Comparison of ENCODE assay signal across 24 cellular contexts in the genomic region with DNA sequence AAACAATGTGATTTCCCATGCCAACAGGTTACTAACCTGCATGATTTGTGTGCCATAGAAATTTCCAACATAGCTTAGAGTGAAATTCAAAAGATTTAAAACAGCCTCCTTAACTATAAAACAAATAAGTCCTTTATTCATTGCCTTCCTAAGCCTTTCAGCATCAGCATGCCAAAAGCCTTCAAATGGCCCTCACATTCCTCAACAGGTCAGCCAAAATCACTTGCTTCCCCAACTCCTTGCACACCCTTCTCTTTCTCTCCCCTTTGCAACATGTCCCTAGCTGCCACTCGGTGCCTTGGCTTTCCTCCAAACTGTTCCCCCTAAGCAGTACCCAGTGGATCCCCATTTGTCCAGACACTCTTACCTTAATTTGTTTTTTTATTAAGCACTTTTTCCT.
"Had no signal": no experiment of that assay in that cellular context is flagged by ENCODE, and none has a peak within 500 bp of the region (broad histone marks: within the 10 kb centered on the region; RNA-seq: fewer than 3 reads in every experiment).

No MANE protein-coding gene starts in this region.

- ATAC-seq: activated T-cell treated with anti-CD3 and anti-CD28 coated beads, Interleukin-2, amount 50 U/mL, for 4 hours; activated T-helper 17 cell treated with anti-CD3 and anti-CD28 coated beads, Interleukin-2, amount 50 U/mL, for 72 hours; body of pancreas; esophagus mucosa had no signal

- H3K27me3 ChIP-seq: body of pancreas had no signal

- H3K4me3 Mint-ChIP-seq: activated CD4-positive, alpha-beta memory T cell treated with anti-CD3 and anti-CD28 coated beads, Interleukin-2, amount 10 ng/mL, durations not matched to agents 7 days and 5 days; activated CD4-positive, alpha-beta T cell treated with anti-CD3 and anti-CD28 coated beads, Interleukin-2, amount 10 ng/mL, durations not matched to agents 7 days and 5 days; activated naive CD8-positive, alpha-beta T cell; activated T-cell treated with anti-CD3 and anti-CD28 coated beads, Interleukin-2, amount 50 U/mL, for 4 hours; activated T-helper 17 cell treated with anti-CD3 and anti-CD28 coated beads, Interleukin-2, amount 50 U/mL, for 72 hours; endodermal cell had no signal

- H3K4me1 ChIP-seq: body of pancreas had no signal

- H3K36me3 Mint-ChIP-seq: activated naive CD8-positive, alpha-beta T cell had no signal

- H3K27ac ChIP-seq: body of pancreas had no signal

- H3K27ac Mint-ChIP-seq: activated CD4-positive, alpha-beta memory T cell treated with anti-CD3 and anti-CD28 coated beads, Interleukin-2, amount 10 ng/mL, durations not matched to agents 7 days and 5 days; activated CD4-positive, alpha-beta T cell treated with anti-CD3 and anti-CD28 coated beads, Interleukin-2, amount 10 ng/mL, durations not matched to agents 7 days and 5 days; activated naive CD8-positive, alpha-beta T cell; activated T-helper 17 cell treated with anti-CD3 and anti-CD28 coated beads, Interleukin-2, amount 50 U/mL, for 72 hours; endodermal cell had no signal

- H3K27me3 Mint-ChIP-seq: activated CD4-positive, alpha-beta memory T cell treated with anti-CD3 and anti-CD28 coated beads, Interleukin-2, amount 10 ng/mL, durations not matched to agents 7 days and 5 days; activated CD4-positive, alpha-beta T cell treated with anti-CD3 and anti-CD28 coated beads, Interleukin-2, amount 10 ng/mL, durations not matched to agents 7 days and 5 days; activated T-helper 17 cell treated with anti-CD3 and anti-CD28 coated beads, Interleukin-2, amount 50 U/mL, for 72 hours had no signal

- H3K4me1 Mint-ChIP-seq: activated CD4-positive, alpha-beta memory T cell treated with anti-CD3 and anti-CD28 coated beads, Interleukin-2, amount 10 ng/mL, durations not matched to agents 7 days and 5 days; activated CD4-positive, alpha-beta T cell treated with anti-CD3 and anti-CD28 coated beads, Interleukin-2, amount 10 ng/mL, durations not matched to agents 7 days and 5 days; activated T-helper 17 cell treated with anti-CD3 and anti-CD28 coated beads, Interleukin-2, amount 50 U/mL, for 72 hours had no signal

- H3K9me3 ChIP-seq: body of pancreas had no signal

- H3K9me3 Mint-ChIP-seq: activated CD4-positive, alpha-beta memory T cell treated with anti-CD3 and anti-CD28 coated beads, Interleukin-2, amount 10 ng/mL, durations not matched to agents 7 days and 5 days; activated CD4-positive, alpha-beta T cell treated with anti-CD3 and anti-CD28 coated beads, Interleukin-2, amount 10 ng/mL, durations not matched to agents 7 days and 5 days; activated T-cell treated with anti-CD3 and anti-CD28 coated beads, Interleukin-2, amount 50 U/mL, for 4 hours; activated T-helper 17 cell treated with anti-CD3 and anti-CD28 coated beads, Interleukin-2, amount 50 U/mL, for 72 hours; endodermal cell had no signal

- DNase-seq: activated CD4-positive, alpha-beta memory T cell treated with anti-CD3 and anti-CD28 coated beads, Interleukin-2, amount 10 ng/mL, durations not matched to agents 7 days and 5 days; activated CD4-positive, alpha-beta T cell treated with anti-CD3 and anti-CD28 coated beads for 1 hour; activated CD4-positive, alpha-beta T cell treated with anti-CD3 and anti-CD28 coated beads for 4 hours; activated CD4-positive, alpha-beta T cell treated with anti-CD3 and anti-CD28 coated beads, Interleukin-2, amount 10 ng/mL, durations not matched to agents 7 days and 5 days; activated CD4-positive, alpha-beta T cell treated with anti-CD3 and anti-CD28 coated beads, Interleukin-2, amount 50 U/mL, for 4 hours; activated CD8-positive, alpha-beta memory T cell treated with anti-CD3 and anti-CD28 coated beads, Interleukin-2, amount 50 U/mL, for 48 hours; activated effector memory CD4-positive, alpha-beta T cell treated with Interleukin-2 at 50 U/mL for 16 hours; activated gamma-delta T cell treated with Interleukin-2 at 50 U/mL for 16 hours; activated naive CD4-positive, alpha-beta T cell treated with anti-CD3 and anti-CD28 coated beads, Interleukin-2, amount 50 U/mL, for 16 hours; activated naive CD4-positive, alpha-beta T cell treated with Interleukin-2 at 50 U/mL for 16 hours; activated T-cell treated with anti-CD3 and anti-CD28 coated beads for 4 hours; activated T-cell treated with anti-CD3 and anti-CD28 coated beads, Interleukin-2, amount 50 U/mL, for 4 hours; amniotic stem cell; anterior cingulate cortex; body of pancreas; caudate nucleus; effector memory CD4-positive, alpha-beta T cell; endodermal cell; foreskin fibroblast; head of caudate nucleus; T-helper 2 cell had no signal

- H3K4me3 ChIP-seq: body of pancreas had no signal
